In genomic region chr11:31974737-31975136, GRCh38 we compare ENCODE assay signal across 14 cellular contexts.
DNase-seq lines count a peak whose midpoint lies in the region; ATAC-seq, FAIRE-seq and TF ChIP-seq lines count a peak whose summit lies in the region.
"Had no signal": no experiment of that assay in that cellular context is flagged by ENCODE, and none has a peak within 500 bp of the region (broad histone marks: within the 10 kb centered on the region; RNA-seq: fewer than 3 reads in every experiment).

No MANE protein-coding gene starts in this region.

- dilution Hi-C loops in mammary epithelial cell (cut with HindIII; ENCODE audit: low sequenced_read_pairs): no loop called here

- H3K4me3 ChIP-seq in mammary epithelial cell (replicated peaks in 1 of 3; ENCODE audit: insufficient read depth in 1 of 3, low read depth in 2 of 3, low read length in 3 of 3): no peak overlapping the region
- no peak overlapping the region for H3K4me3 ChIP-seq in HepG2 (replicated peaks in 1 of 3; ENCODE audit: insufficient read depth in 1 of 3, low read depth in 2 of 3, low read length in 3 of 3)
- H3K4me3 ChIP-seq: right atrium auricular region had no signal

- H3K4me2 ChIP-seq in mammary epithelial cell (ENCODE audit: insufficient read depth, low read depth, low read length): peak overlapping the region; percentile 23
- no peak overlapping the region for H3K4me2 ChIP-seq in HepG2 (ENCODE audit: low read depth, low read length)

- H3K27me3 ChIP-seq in mammary epithelial cell (ENCODE audit: insufficient read depth, low read length) (no peaks in the 10 kb centered on the region), HepG2 (ENCODE audit: control insufficient read depth in 1 of 2, insufficient read depth in 2 of 2, low read length in 2 of 2) (peaks cover 0 to 11% of the 10 kb centered on the region in 2 experiments; a peak in 1 of 5 replicates)
- H3K27me3 ChIP-seq: right atrium auricular region had no signal

- no TSS peak for BruUV-seq in mammary epithelial cell (replicated peaks; lab: Mats Ljungman, UMichigan)
- no TSS peak for BruUV-seq in HepG2 (replicated peaks; lab: Mats Ljungman, UMichigan)

- intact Hi-C loops in mammary epithelial cell (cut with micrococcal nuclease): no loop called here
- intact Hi-C loops in HepG2 (cut with micrococcal nuclease; ENCODE audit: unreplicated experiment): no loop called here

- H3K27ac ChIP-seq in mammary epithelial cell (ENCODE audit: insufficient read depth, low read depth, low read length): no peak overlapping the region
- H3K27ac ChIP-seq in HepG2 (ENCODE audit: extremely low read length, insufficient read depth, low read length): no peak overlapping the region
- H3K27ac ChIP-seq: right atrium auricular region had no signal

- TF ChIP-seq CTCF in mammary epithelial cell (conservative IDR thresholded peaks at IDR 0.05 in 1 of 2, IDR thresholded peaks at IDR 0.05 in 1 of 2; ENCODE audit: extremely low read depth in 1 of 2, insufficient read depth in 1 of 2, low read depth in 1 of 2, low read length in 2 of 2): no peak
- no peak for TF ChIP-seq CTCF in GM10248 (IDR thresholded peaks at IDR 0.05; ENCODE audit: control extremely low read depth, extremely low read depth, low read depth, missing control alignments)
- no peak for TF ChIP-seq CTCF in HepG2 (CRISPR knock-in tag; IDR thresholded peaks at IDR 0.05)

- in situ Hi-C loops in mammary epithelial cell (cut with MboI; ENCODE audit: low sequenced_read_pairs in 2 of 2) (loop anchor here in 1 of 2 donors (25.0 kb wide), 1 partner anchor 487 kb away; no protein-coding TSS in a partner anchor), HepG2 (cut with HindIII; ENCODE audit: extremely low pct_ligation_motif_present, low pct_unique_long_range_greater_than_20kb) (loop anchor here (25.0 kb wide), 1 partner anchor 737 kb away; no protein-coding TSS in a partner anchor)

- POLR2A ChIA-PET in GM10248 (lab: Yijun Ruan, JAX): no interaction called here
- POLR2A ChIA-PET in HepG2 (lab: Yijun Ruan, JAX): no interaction called here

- H3K9ac ChIP-seq in mammary epithelial cell (ENCODE audit: insufficient read depth, low read length): no peak overlapping the region
- no peak overlapping the region for H3K9ac ChIP-seq in HepG2 (ENCODE audit: insufficient read depth, low read depth, low read length)

- H3K79me2 ChIP-seq in mammary epithelial cell (ENCODE audit: insufficient read depth, low read length) (no peaks in the 10 kb centered on the region), HepG2 (ENCODE audit: insufficient read depth, low read length) (no peaks in the 10 kb centered on the region)

- H2AFZ ChIP-seq in mammary epithelial cell (ENCODE audit: low read depth, low read length) (no peak overlapping the region), HepG2 (ENCODE audit: low read length) (no peak overlapping the region)

- no peak for FAIRE-seq in HepG2 (lab: Jason Lieb, UNC)

- TF ChIP-seq POLR2A in HepG2 (IDR thresholded peaks at IDR 0.05; ENCODE audit: insufficient read depth in 1 of 2, low read depth in 2 of 2, low read length in 2 of 2): no peak

- CTCF ChIA-PET in mammary epithelial cell (lab: Charles Lee; ENCODE audit: low non-redundant PET) (no interaction called here), GM10248 (lab: Yijun Ruan, JAX) (interaction anchor here (1.2 to 2.7 kb wide), 3 partner anchors 9 to 17 kb away, joined by 3 to 16 read pairs (median 4); no protein-coding TSS in a partner anchor), HepG2 (lab: Yijun Ruan, JAX; ENCODE audit: low intra/inter-chr PET ratio, low total read pairs) (no interaction called here)

- no peak for TF ChIP-seq RAD21 in HepG2 (CRISPR knock-in tag; IDR thresholded peaks at IDR 0.05)

- H3K36me3 ChIP-seq in mammary epithelial cell (ENCODE audit: insufficient read depth, low read length) (no peaks in the 10 kb centered on the region), HepG2 (replicated peaks in 1 of 2; ENCODE audit: control insufficient read depth in 1 of 2, insufficient read depth in 2 of 2, low read length in 2 of 2) (no peaks in the 10 kb centered on the region)
- H3K36me3 ChIP-seq: right atrium auricular region had no signal

- DNase-seq in Daoy (ENCODE audit: low read depth) (peak; percentile 92), NCI-H226 (peak; percentile 76), mammary epithelial cell (peak; percentile 96), myocyte (ENCODE audit: low read depth) (peak; percentile 17), GM10248 (ENCODE audit: extremely low spot score) (no peak), HepG2 (ENCODE audit: low spot score) (no peak), NCI-H2196 treated with DMSO at 0.1 percent for 48 hours (lab: John Stamatoyannopoulos, UW; ENCODE audit: unreplicated experiment) (no peak), DMS53 (lab: John Stamatoyannopoulos, UW) (no peak)
- DNase-seq: activated CD4-positive, alpha-beta T cell treated with anti-CD3 and anti-CD28 coated beads for 48 hours; activated T-cell treated with anti-CD3 and anti-CD28 coated beads, Interleukin-2, amount 50 U/mL, for 24 hours; CD8-positive, alpha-beta T cell; naive thymus-derived CD8-positive, alpha-beta T cell had no signal

- no peak for TF ChIP-seq EP300 in HepG2 (IDR thresholded peaks at IDR 0.05; ENCODE audit: low read depth in 2 of 2, low read length in 2 of 2)
- no peak for TF ChIP-seq EP300 in HepG2 (CRISPR knock-in tag; IDR thresholded peaks at IDR 0.05; ENCODE audit: borderline replicate concordance)

- no peaks in the 10 kb centered on the region for H4K20me1 ChIP-seq in mammary epithelial cell (ENCODE audit: insufficient read depth, low read length)
- H4K20me1 ChIP-seq in HepG2 (ENCODE audit: insufficient read depth, low read length): no peaks in the 10 kb centered on the region

- H3K4me1 ChIP-seq in mammary epithelial cell (ENCODE audit: insufficient read depth, low read length) (peaks cover 14% of the 10 kb centered on the region), HepG2 (ENCODE audit: insufficient read depth, low read length) (no peaks in the 10 kb centered on the region)
- H3K4me1 ChIP-seq: right atrium auricular region had no signal

- no peak for ATAC-seq in HepG2
- ATAC-seq: CD8-positive, alpha-beta T cell; left lobe of liver; naive thymus-derived CD8-positive, alpha-beta T cell had no signal

- H3K9me3 ChIP-seq in mammary epithelial cell (replicated peaks; ENCODE audit: insufficient read depth, low read length) (no peaks in the 10 kb centered on the region), HepG2 (ENCODE audit: low read length) (no peaks in the 10 kb centered on the region)
- H3K9me3 ChIP-seq: right atrium auricular region had no signal

- WGBS in mammary epithelial cell (ENCODE audit: low coverage, missing lambda C conversion rate): 0% methylated on average over 3 of the region's 3 CpGs
- WGBS in HepG2 (ENCODE audit: low lambda C conversion rate): 18% methylated on average over 3 of the region's 3 CpGs

TF ChIP-seq in HepG2, 621 proteins besides CTCF, POLR2A, EP300 and RAD21:
- TF ChIP-seq NR2F1 (CRISPR knock-in tag; IDR thresholded peaks at IDR 0.05) (no peak), KLF13 (CRISPR knock-in tag; IDR thresholded peaks at IDR 0.05) (no peak)
- TF ChIP-seq, protein P1, sequence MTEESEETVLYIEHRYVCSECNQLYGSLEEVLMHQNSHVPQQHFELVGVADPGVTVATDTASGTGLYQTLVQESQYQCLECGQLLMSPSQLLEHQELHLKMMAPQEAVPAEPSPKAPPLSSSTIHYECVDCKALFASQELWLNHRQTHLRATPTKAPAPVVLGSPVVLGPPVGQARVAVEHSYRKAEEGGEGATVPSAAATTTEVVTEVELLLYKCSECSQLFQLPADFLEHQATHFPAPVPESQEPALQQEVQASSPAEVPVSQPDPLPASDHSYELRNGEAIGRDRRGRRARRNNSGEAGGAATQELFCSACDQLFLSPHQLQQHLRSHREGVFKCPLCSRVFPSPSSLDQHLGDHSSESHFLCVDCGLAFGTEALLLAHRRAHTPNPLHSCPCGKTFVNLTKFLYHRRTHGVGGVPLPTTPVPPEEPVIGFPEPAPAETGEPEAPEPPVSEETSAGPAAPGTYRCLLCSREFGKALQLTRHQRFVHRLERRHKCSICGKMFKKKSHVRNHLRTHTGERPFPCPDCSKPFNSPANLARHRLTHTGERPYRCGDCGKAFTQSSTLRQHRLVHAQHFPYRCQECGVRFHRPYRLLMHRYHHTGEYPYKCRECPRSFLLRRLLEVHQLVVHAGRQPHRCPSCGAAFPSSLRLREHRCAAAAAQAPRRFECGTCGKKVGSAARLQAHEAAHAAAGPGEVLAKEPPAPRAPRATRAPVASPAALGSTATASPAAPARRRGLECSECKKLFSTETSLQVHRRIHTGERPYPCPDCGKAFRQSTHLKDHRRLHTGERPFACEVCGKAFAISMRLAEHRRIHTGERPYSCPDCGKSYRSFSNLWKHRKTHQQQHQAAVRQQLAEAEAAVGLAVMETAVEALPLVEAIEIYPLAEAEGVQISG (CRISPR knock-in tag; IDR thresholded peaks at IDR 0.05): no peak

Comparison
In these comparisons a context has a peak if more than half of its experiments do, and no peak if none do; other contexts are left out.
1. DNase-seq: peak in Daoy (single experiment), NCI-H226 (single experiment), mammary epithelial cell (single experiment) and myocyte (single experiment); none in GM10248 (single experiment), HepG2 (single experiment), NCI-H2196 treated with DMSO at 0.1 percent for 48 hours (single experiment) and DMS53 (single experiment).